Comparison of ENCODE assay signal across 18 cellular contexts in genomic region chr3:66860771-66861170, GRCh38.
A peak's percentile ranks its signal among the peaks of the same experiment; 100 is the strongest.
DNase-seq lines count a peak whose midpoint lies in the region; ATAC-seq, FAIRE-seq and TF ChIP-seq lines count a peak whose summit lies in the region.
"Had no signal": no experiment of that assay in that cellular context is flagged by ENCODE, and none has a peak within 500 bp of the region (broad histone marks: within the 10 kb centered on the region; RNA-seq: fewer than 3 reads in every experiment).

No MANE protein-coding gene starts in this region.

- DNase-seq in ACHN (peak; percentile 70), HT1080 (ENCODE audit: low read depth) (peak; percentile 32), astrocyte of the hippocampus (ENCODE audit: low read depth, low spot score) (peak; percentile 11), kidney tubule cell (ENCODE audit: low spot score) (peak; percentile 54), body of pancreas (no peak), SHP77 treated with DMSO at 0.1 percent for 48 hours (lab: John Stamatoyannopoulos, UW) (no peak), GM12892 (ENCODE audit: insufficient read length) (no peak)
- DNase-seq: Calu3; CD4-positive, CD25-positive, alpha-beta regulatory T cell; DMS 273 treated with DMSO at 0.1 percent for 48 hours; GOT3; IMR-90; KBM-7 had no signal

- H3K9me3 ChIP-seq in body of pancreas, result no peaks in the 10 kb centered on the region
- H3K9me3 ChIP-seq: HAP-1 had no signal

- intact Hi-C loops in body of pancreas (cut with DNase I), result no loop called here

- no peak for TF ChIP-seq CTCF in body of pancreas (IDR thresholded peaks at IDR 0.05)

- no peak for TF ChIP-seq POLR2A in body of pancreas (IDR thresholded peaks at IDR 0.05)
- TF ChIP-seq POLR2A in GM12892 (IDR thresholded peaks at IDR 0.05; ENCODE audit: low read depth, low read length), result no peak

- H3K4me3 ChIP-seq in body of pancreas, result no peak overlapping the region
- H3K4me3 ChIP-seq: BLaER1 treated with 17β-estradiol and CSF1 and Interleukin-3, amounts not matched to agents 10 nM and 100 nM; HAP-1 had no signal

- in situ Hi-C loops in ACHN (cut with HindIII; ENCODE audit: low pct_ligation_motif_present, low pct_unique_long_range_greater_than_20kb, low sequenced_read_pairs), result no loop called here

- H3K27me3 ChIP-seq in body of pancreas, result no peaks in the 10 kb centered on the region
- H3K27me3 ChIP-seq: BLaER1 treated with 17β-estradiol and CSF1 and Interleukin-3, amounts not matched to agents 10 nM and 100 nM had no signal

- ATAC-seq in HG02852 (IDR thresholded peaks at IDR 0.05; ENCODE audit: unreplicated experiment) (no peak), body of pancreas (no peak)

- WGBS in body of pancreas, 2 donors, result 86 to 88% methylated on average over 7 of the region's 7 CpGs

- peaks cover 5% of the 10 kb centered on the region for H3K4me1 ChIP-seq in body of pancreas
- H3K4me1 ChIP-seq: HAP-1 had no signal

- no peak for FAIRE-seq in GM12892 (lab: Jason Lieb, UNC)
- FAIRE-seq: GM12891 had no signal

- H3K36me3 ChIP-seq in body of pancreas (replicated peaks in 1 of 2; ENCODE audit: insufficient read depth in 1 of 2, low read depth in 2 of 2), result no peaks in the 10 kb centered on the region
- H3K36me3 ChIP-seq: BLaER1 treated with 17β-estradiol and CSF1 and Interleukin-3, amounts not matched to agents 10 nM and 100 nM; HAP-1 had no signal

- H3K27ac ChIP-seq in body of pancreas, result no peak overlapping the region
- H3K27ac ChIP-seq: 22Rv1; BLaER1 treated with 17β-estradiol and CSF1 and Interleukin-3, amounts not matched to agents 10 nM and 100 nM had no signal

Comparison
In these comparisons a context has a peak if more than half of its experiments do, and no peak if none do; other contexts are left out.
1. DNase-seq: peak in ACHN (single experiment), HT1080 (single experiment), astrocyte of the hippocampus (single experiment) and kidney tubule cell (single experiment); none in body of pancreas (0 of 4), SHP77 treated with DMSO at 0.1 percent for 48 hours (single experiment) and GM12892 (single experiment).